ENCODE assay signal across 9 cellular contexts in the genomic region with DNA sequence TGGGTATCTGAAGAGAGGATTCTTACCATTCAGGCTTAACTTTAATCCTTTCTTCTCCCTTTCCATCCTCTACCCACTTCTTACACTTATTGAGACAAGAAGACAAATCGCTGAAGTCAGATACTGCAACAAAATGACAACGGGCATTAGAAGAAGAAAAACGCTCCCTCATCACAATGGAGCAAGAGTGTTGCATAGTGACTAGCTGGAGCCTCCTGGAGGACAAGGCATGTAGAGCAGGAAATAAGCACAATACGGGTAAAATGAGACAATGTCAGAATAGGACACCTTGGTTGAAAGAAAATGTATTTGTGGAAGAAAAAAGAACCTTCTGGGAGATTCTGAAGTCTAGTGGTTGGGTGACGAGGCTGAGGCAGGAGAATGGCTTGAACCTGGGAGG.
A peak's percentile ranks its signal among the peaks of the same experiment; 100 is the strongest.
DNase-seq lines count a peak whose midpoint lies in the region; ATAC-seq and TF ChIP-seq lines count a peak whose summit lies in the region.
"Had no signal": no experiment of that assay in that cellular context is flagged by ENCODE, and none has a peak within 500 bp of the region (broad histone marks: within the 10 kb centered on the region; RNA-seq: fewer than 3 reads in every experiment).

No MANE protein-coding gene starts in this region.

- H3K4me2 ChIP-seq in DOHH2 (ENCODE audit: low read length) (peak overlapping the region; percentile 26), mesendoderm (ENCODE audit: low read length) (no peak overlapping the region)

- DNase-seq in WTC11 (ENCODE audit: low spot score), result peak; percentile 24
- peak; percentile 80 for DNase-seq in mesendoderm
- DNase-seq in lower leg skin (ENCODE audit: low spot score in 2 of 2), result no peak
- DNase-seq in vagina (ENCODE audit: extremely low spot score in 2 of 2), result no peak
- DNase-seq in stomach, result no peak
- no peak for DNase-seq in hepatic stellate cell (ENCODE audit: low spot score)
- DNase-seq: gastrocnemius medialis had no signal

- no peak overlapping the region for H2AK5ac ChIP-seq in mesendoderm (ENCODE audit: low read length)

- no peaks in the 10 kb centered on the region for H3F3A ChIP-seq in DOHH2 (ENCODE audit: control insufficient read depth, insufficient read depth)

- H3K79me2 ChIP-seq in DOHH2 (ENCODE audit: control insufficient read depth, low read length) (no peaks in the 10 kb centered on the region), mesendoderm (ENCODE audit: control insufficient read depth, insufficient read depth, low read length) (no peaks in the 10 kb centered on the region)

- no peak for TF ChIP-seq POLR2A in lower leg skin (IDR thresholded peaks at IDR 0.05)
- TF ChIP-seq POLR2A in vagina (IDR thresholded peaks at IDR 0.05), result no peak
- no peak for TF ChIP-seq POLR2A in stomach (IDR thresholded peaks at IDR 0.05)

- H3K9ac ChIP-seq in mesendoderm (ENCODE audit: low read length), result no peak overlapping the region

- H3K27me3 Mint-ChIP-seq in WTC11 (ENCODE audit: low read depth), result no peaks in the 10 kb centered on the region

- H3K18ac ChIP-seq in mesendoderm (ENCODE audit: low read length), result no peak overlapping the region

- no peak overlapping the region for H3K27ac Mint-ChIP-seq in WTC11

- H2BK120ac ChIP-seq in mesendoderm (ENCODE audit: low read depth, low read length), result no peak overlapping the region

- H4K20me1 ChIP-seq in DOHH2 (ENCODE audit: control insufficient read depth, insufficient read depth, low read depth, low read length), result no peaks in the 10 kb centered on the region

- no peak overlapping the region for H3K23ac ChIP-seq in mesendoderm (ENCODE audit: low read length)

- H3K36me3 ChIP-seq in DOHH2 (ENCODE audit: control insufficient read depth, low read length) (no peaks in the 10 kb centered on the region), mesendoderm (ENCODE audit: control insufficient read depth, insufficient read depth, low read length) (no peaks in the 10 kb centered on the region), vagina (no peaks in the 10 kb centered on the region), stomach (no peaks in the 10 kb centered on the region)
- H3K36me3 ChIP-seq: gastrocnemius medialis had no signal

- H4K5ac ChIP-seq in mesendoderm (ENCODE audit: low read length), result no peak overlapping the region

- no peaks in the 10 kb centered on the region for H3K36me3 Mint-ChIP-seq in WTC11

- peak; percentile 57 for TF ChIP-seq CTCF in DOHH2 (IDR thresholded peaks at IDR 0.05; ENCODE audit: low read depth, low read length, poor library complexity, severe bottlenecking)
- TF ChIP-seq CTCF in LNCAP (IDR thresholded peaks at IDR 0.05), result peak; percentile 73
- peak; percentile 39 for TF ChIP-seq CTCF in WTC11 (IDR thresholded peaks at IDR 0.05)
- TF ChIP-seq CTCF in lower leg skin (IDR thresholded peaks at IDR 0.05), result no peak
- TF ChIP-seq CTCF in vagina (IDR thresholded peaks at IDR 0.05), result no peak
- TF ChIP-seq CTCF in stomach (IDR thresholded peaks at IDR 0.05), result no peak

- H3K27ac ChIP-seq in DOHH2 (ENCODE audit: low read depth, low read length), result no peak overlapping the region
- H3K27ac ChIP-seq in mesendoderm (ENCODE audit: low read depth, low read length), result no peak overlapping the region
- H3K27ac ChIP-seq in vagina, result no peak overlapping the region
- H3K27ac ChIP-seq in stomach, result no peak overlapping the region
- H3K27ac ChIP-seq: gastrocnemius medialis had no signal

- POLR2A ChIA-PET in WTC11 (lab: Charles Lee), result no interaction called here

- peaks cover 14% of the 10 kb centered on the region for H3K4me1 Mint-ChIP-seq in WTC11

- H3K9me2 ChIP-seq in DOHH2 (replicated peaks; ENCODE audit: control insufficient read depth, low read length), result no peaks in the 10 kb centered on the region

- H3K4me1 ChIP-seq in DOHH2 (ENCODE audit: control insufficient read depth, low read length) (no peaks in the 10 kb centered on the region), mesendoderm (ENCODE audit: control insufficient read depth, low read depth, low read length) (no peaks in the 10 kb centered on the region), vagina (no peaks in the 10 kb centered on the region), stomach (no peaks in the 10 kb centered on the region)
- H3K4me1 ChIP-seq: gastrocnemius medialis had no signal

- H2BK15ac ChIP-seq in mesendoderm (replicated peaks; ENCODE audit: low read depth), result no peak overlapping the region

- no peak for TF ChIP-seq EP300 in stomach (IDR thresholded peaks at IDR 0.05)

- ATAC-seq in WTC11, result peak; percentile 99
- ATAC-seq: gastrocnemius medialis had no signal

- CTCF ChIA-PET in WTC11 (lab: Charles Lee), result interaction anchor here (0.7 to 1.5 kb wide), 6 partner anchors 9 to 649 kb away, joined by 3 to 4 read pairs (median 3); no protein-coding TSS in a partner anchor

- H3K27me3 ChIP-seq in DOHH2 (ENCODE audit: control insufficient read depth, low read length), result no peaks in the 10 kb centered on the region
- H3K27me3 ChIP-seq in mesendoderm (ENCODE audit: insufficient read depth, low read length, poor library complexity), result no peaks in the 10 kb centered on the region
- no peaks in the 10 kb centered on the region for H3K27me3 ChIP-seq in vagina
- no peaks in the 10 kb centered on the region for H3K27me3 ChIP-seq in stomach
- H3K27me3 ChIP-seq: gastrocnemius medialis had no signal

- H3K79me1 ChIP-seq in mesendoderm (ENCODE audit: low read length), result no peaks in the 10 kb centered on the region

- intact Hi-C loops in lower leg skin (cut with DNase I; ENCODE audit: low total_unique reads), result no loop called here
- intact Hi-C loops in vagina (cut with DNase I), result no loop called here
- intact Hi-C loops in stomach (cut with DNase I; ENCODE audit: low total_unique reads), result no loop called here

- H3K56ac ChIP-seq in mesendoderm (ENCODE audit: low read length), result peak overlapping the region; percentile 17

- peaks cover 3% of the 10 kb centered on the region for H3K9me3 Mint-ChIP-seq in WTC11

- WGBS in mesendoderm (ENCODE audit: extremely low coverage, insufficient coverage, low lambda C conversion rate), result no CpG with 5 or more reads among the region's 5 CpGs
- 60 to 71% methylated on average over 5 of the region's 5 CpGs for WGBS in lower leg skin, 2 donors
- WGBS in stomach, 5 donors, result 42 to 47% (median 45%) methylated on average over 5 of the region's 5 CpGs

- H4K8ac ChIP-seq in mesendoderm (ENCODE audit: low read depth, low read length), result no peak overlapping the region

- H3K4me3 Mint-ChIP-seq in WTC11, result no peak overlapping the region

- H3K4me3 ChIP-seq in DOHH2 (ENCODE audit: low read length), result 0 out of 2 replicates have a peak overlapping the region, but pooled peaks have one; percentile 12
- no peak overlapping the region for H3K4me3 ChIP-seq in mesendoderm (ENCODE audit: low read length)
- no peak overlapping the region for H3K4me3 ChIP-seq in lower leg skin (ENCODE audit: low read depth, poor library complexity, severe bottlenecking)
- no peak overlapping the region for H3K4me3 ChIP-seq in vagina
- H3K4me3 ChIP-seq in stomach, result no peak overlapping the region
- H3K4me3 ChIP-seq: gastrocnemius medialis had no signal

- no peak overlapping the region for H3K4ac ChIP-seq in mesendoderm (ENCODE audit: low read depth, low read length)

- H2BK5ac ChIP-seq in mesendoderm (ENCODE audit: low read length), result no peak overlapping the region

- H3K9me3 ChIP-seq in DOHH2 (ENCODE audit: control insufficient read depth, insufficient read depth, low read length) (no peaks in the 10 kb centered on the region), vagina (no peaks in the 10 kb centered on the region), stomach (no peaks in the 10 kb centered on the region)
- H3K9me3 ChIP-seq: gastrocnemius medialis had no signal

TF ChIP-seq in WTC11, 78 proteins besides CTCF, POLR2A, EP300 and RAD21 (continues in another document):
- TF ChIP-seq ETV6 (CRISPR knock-in tag; IDR thresholded peaks at IDR 0.05) (no peak), FOXK1 (CRISPR knock-in tag; IDR thresholded peaks at IDR 0.05) (no peak), ATF2 (CRISPR knock-in tag; IDR thresholded peaks at IDR 0.05; ENCODE audit: borderline replicate concordance, low read depth) (no peak), CREB1 (CRISPR knock-in tag; IDR thresholded peaks at IDR 0.05) (no peak)

Comparison
In these comparisons a context has a peak if more than half of its experiments do, and no peak if none do; other contexts are left out.
1. CTCF ChIP-seq: peak in DOHH2 (single experiment), LNCAP (single experiment) and WTC11 (single experiment); none in lower leg skin (0 of 3), vagina (0 of 3) and stomach (0 of 7).
2. DNase-seq: peak in WTC11 (single experiment) and mesendoderm (single experiment); none in lower leg skin (0 of 2), vagina (0 of 2), stomach (single experiment) and hepatic stellate cell (single experiment).